Comparison of ENCODE assay signal across 26 cellular contexts in genomic region chr5:154356958-154357357, GRCh38.
"Had no signal": no experiment of that assay in that cellular context is flagged by ENCODE, and none has a peak within 500 bp of the region (broad histone marks: within the 10 kb centered on the region; RNA-seq: fewer than 3 reads in every experiment).

No MANE protein-coding gene starts in this region.

- DNase-seq: activated CD4-positive, alpha-beta T cell treated with anti-CD3 and anti-CD28 coated beads, Interleukin-2, amount 50 U/mL, for 1 hour; activated CD8-positive, alpha-beta T cell treated with anti-CD3 and anti-CD28 coated beads, Interleukin-2, amount 10 ng/mL, durations not matched to agents 7 days and 5 days; activated gamma-delta T cell; activated naive CD4-positive, alpha-beta T cell treated with anti-CD3 and anti-CD28 coated beads, Interleukin-2, amount 50 U/mL, for 16 hours; activated naive CD8-positive, alpha-beta T cell treated with anti-CD3 and anti-CD28 coated beads, Interleukin-2, amount 50 U/mL, for 24 hours; aorta; caudate nucleus; dermis blood vessel endothelial cell; effector CD8-positive, alpha-beta T cell; head of caudate nucleus; hypothalamus; left ventricle myocardium superior; spleen; stomach; T-cell; upper lobe of left lung had no signal

- ATAC-seq: activated CD4-positive, CD25-positive, alpha-beta regulatory T cell treated with anti-CD3 and anti-CD28 coated beads, Interleukin-2, amount 50 U/mL, for 24 hours; activated CD8-positive, alpha-beta T cell treated with anti-CD3 and anti-CD28 coated beads, Interleukin-2, amount 10 ng/mL, durations not matched to agents 7 days and 5 days; activated naive CD8-positive, alpha-beta T cell treated with anti-CD3 and anti-CD28 coated beads, Interleukin-2, amount 50 U/mL, for 24 hours; esophagus mucosa; gastroesophageal sphincter; sciatic nerve; stimulated activated memory B cell treated with anti-CD40 and anti-IgM and Interleukin-4, amounts not matched to agents 10 μg/mL and 1 μg/mL and 100 μg/mL, for 72 hours; T-cell had no signal

- H3K79me2 ChIP-seq: parathyroid adenoma had no signal

- H3K9me3 ChIP-seq: gastroesophageal sphincter, neutrophil, spleen, stomach, suprapubic skin, upper lobe of left lung had no signal

- H3K27me3 ChIP-seq: brain microvascular endothelial cell, gastroesophageal sphincter, neutrophil, spleen, stomach, suprapubic skin, upper lobe of left lung had no signal

- H3K4me3 ChIP-seq: gastroesophageal sphincter, spleen, stomach, suprapubic skin, upper lobe of left lung had no signal

- H3K36me3 ChIP-seq: brain microvascular endothelial cell, gastroesophageal sphincter, suprapubic skin, upper lobe of left lung had no signal

- H3K27ac ChIP-seq: gastroesophageal sphincter, neutrophil, parathyroid adenoma, spleen, stomach, suprapubic skin, upper lobe of left lung, VCaP had no signal

- H2AFZ ChIP-seq: parathyroid adenoma had no signal

- H3K9ac ChIP-seq: parathyroid adenoma had no signal

- H3K4me1 ChIP-seq: upper lobe of left lung had no signal
